Comparison of ENCODE assay signal across 16 cellular contexts in genomic region chr4:118773082-118773792, GRCh38.
DNase-seq lines count a peak whose midpoint lies in the region; ATAC-seq, FAIRE-seq and TF ChIP-seq lines count a peak whose summit lies in the region.
"Had no signal": no experiment of that assay in that cellular context is flagged by ENCODE, and none has a peak within 500 bp of the region (broad histone marks: within the 10 kb centered on the region; RNA-seq: fewer than 3 reads in every experiment).

No MANE protein-coding gene starts in this region.

- no peaks in the 10 kb centered on the region for H3K9me3 ChIP-seq in T-helper 17 cell (ENCODE audit: control insufficient read depth, low read length, poor library complexity, severe bottlenecking)
- H3K9me3 ChIP-seq in left lung: no peaks in the 10 kb centered on the region
- peaks cover 0 to 5% (median 0%) of the 10 kb centered on the region in 8 donors for H3K9me3 ChIP-seq in spleen

- BruUV-seq in Calu3 (replicated peaks; lab: Mats Ljungman, UMichigan): no TSS peak

- FAIRE-seq in GM12892 (lab: Jason Lieb, UNC): peak; percentile 17

- H3K4me1 Mint-ChIP-seq in T-helper 17 cell (peaks cover 6% of the 10 kb centered on the region), Calu3 (ENCODE audit: low read depth, unreplicated experiment) (peaks cover 13% of the 10 kb centered on the region)
- H3K4me1 Mint-ChIP-seq: IgD-negative memory B cell had no signal

- CTCF ChIA-PET in Calu3 (lab: Charles Lee): no interaction called here

- intact Hi-C loops in left lung (cut with DNase I) (loop anchor here in 1 of 2 donors (5.0 kb wide), 1 partner anchor 119 kb away; no protein-coding TSS in a partner anchor), spleen (cut with DNase I; ENCODE audit: low total_unique reads) (no loop called here), posterior cingulate gyrus (cut with DNase I) (loop anchor here (2.0 kb wide), 2 partner anchors 118 to 196 kb away; no protein-coding TSS in a partner anchor), Calu3 (cut with micrococcal nuclease; ENCODE audit: unreplicated experiment) (loop anchor here (1.0 kb wide), 1 partner anchor 92 kb away; no protein-coding TSS in a partner anchor)

- ATAC-seq in T-helper 17 cell (no peak), left lung (no peak), GM21381 (IDR thresholded peaks at IDR 0.05; ENCODE audit: unreplicated experiment) (no peak)
- ATAC-seq: activated naive CD4-positive, alpha-beta T cell treated with anti-CD3 and anti-CD28 coated beads, Interleukin-2, amount 50 U/mL, for 72 hours had no signal

- WGBS in spleen, 5 donors: 75 to 86% (median 78%) methylated on average over 2 of the region's 2 CpGs

- H3K36me3 Mint-ChIP-seq in T-helper 17 cell (ENCODE audit: low read depth) (no peaks in the 10 kb centered on the region), Calu3 (ENCODE audit: insufficient read depth, unreplicated experiment) (peaks cover 5% of the 10 kb centered on the region)
- H3K36me3 Mint-ChIP-seq: activated naive CD4-positive, alpha-beta T cell treated with anti-CD3 and anti-CD28 coated beads, Interleukin-2, amount 50 U/mL, for 72 hours had no signal

- H3K27me3 ChIP-seq in left lung (no peaks in the 10 kb centered on the region), spleen (replicated peaks in 1 of 7) (no peaks in the 10 kb centered on the region)

- H3K9me3 Mint-ChIP-seq in Calu3 (ENCODE audit: low read depth, unreplicated experiment): no peaks in the 10 kb centered on the region
- H3K9me3 Mint-ChIP-seq: activated naive CD4-positive, alpha-beta T cell treated with anti-CD3 and anti-CD28 coated beads, Interleukin-2, amount 50 U/mL, for 72 hours; activated T-cell treated with anti-CD3 and anti-CD28 coated beads, Interleukin-2, amount 50 U/mL, for 24 hours; IgD-negative memory B cell had no signal

- no peak for TF ChIP-seq CTCF in left lung (IDR thresholded peaks at IDR 0.05)
- no peak for TF ChIP-seq CTCF in spleen (IDR thresholded peaks at IDR 0.05 in 8 of 11, conservative IDR thresholded peaks at IDR 0.05 in 3 of 11)
- no peak for TF ChIP-seq CTCF in Calu3 (IDR thresholded peaks at IDR 0.05; ENCODE audit: unreplicated experiment)

- no peak for DNase-seq in GM12892 (ENCODE audit: insufficient read length)
- no peak for DNase-seq in T-helper 17 cell
- DNase-seq in left lung: no peak
- DNase-seq in spleen: no peak
- no peak for DNase-seq in activated T-cell treated with anti-CD3 and anti-CD28 coated beads, Interleukin-2, amount 50 U/mL, for 1 hour
- no peak for DNase-seq in posterior cingulate gyrus
- no peak for DNase-seq in Calu3
- DNase-seq: activated CD4-positive, alpha-beta T cell treated with anti-CD3 and anti-CD28 coated beads, Interleukin-2, amount 50 U/mL, for 4 hours; activated T-cell treated with anti-CD3 and anti-CD28 coated beads, Interleukin-2, amount 50 U/mL, for 24 hours; AML-193; effector memory CD4-positive, alpha-beta T cell; NCI-H2081; PC-9 had no signal

- H3K36me3 ChIP-seq in left lung (peaks cover 0 to 15% of the 10 kb centered on the region in 2 donors), spleen (peaks cover 0 to 31% (median under 1%) of the 10 kb centered on the region in 6 donors)

- H3K4me3 Mint-ChIP-seq in T-helper 17 cell (no peak overlapping the region), Calu3 (ENCODE audit: low read depth, unreplicated experiment) (no peak overlapping the region)
- H3K4me3 Mint-ChIP-seq: activated T-cell treated with anti-CD3 and anti-CD28 coated beads, Interleukin-2, amount 50 U/mL, for 24 hours; IgD-negative memory B cell had no signal

- TF ChIP-seq POLR2A in GM12892 (IDR thresholded peaks at IDR 0.05; ENCODE audit: low read depth, low read length) (no peak), spleen (IDR thresholded peaks at IDR 0.05) (no peak)

- peak overlapping the region; percentile 47 for H3K27ac Mint-ChIP-seq in T-helper 17 cell
- no peak overlapping the region for H3K27ac Mint-ChIP-seq in Calu3 (ENCODE audit: unreplicated experiment)
- H3K27ac Mint-ChIP-seq: activated naive CD4-positive, alpha-beta T cell treated with anti-CD3 and anti-CD28 coated beads, Interleukin-2, amount 50 U/mL, for 72 hours; activated T-cell treated with anti-CD3 and anti-CD28 coated beads, Interleukin-2, amount 50 U/mL, for 24 hours; IgD-negative memory B cell had no signal

- no peaks in the 10 kb centered on the region for H3K27me3 Mint-ChIP-seq in T-helper 17 cell
- H3K27me3 Mint-ChIP-seq in Calu3 (ENCODE audit: unreplicated experiment): no peaks in the 10 kb centered on the region
- H3K27me3 Mint-ChIP-seq: activated T-cell treated with anti-CD3 and anti-CD28 coated beads, Interleukin-2, amount 50 U/mL, for 24 hours; IgD-negative memory B cell had no signal

- H3K4me1 ChIP-seq in left lung: peaks cover 12 to 14% of the 10 kb centered on the region in 2 donors
- peaks cover 0 to 30% (median 18%) of the 10 kb centered on the region in 6 donors for H3K4me1 ChIP-seq in spleen

- H3K4me3 ChIP-seq in left lung: no peak overlapping the region
- H3K4me3 ChIP-seq in spleen: no peak overlapping the region
- H3K4me3 ChIP-seq: PC-9 had no signal

- H3K27ac ChIP-seq in left lung (peak overlapping the region; percentile 18 to 26), spleen (peak overlapping the region in 5 of 8 donors; percentile 3 to 40 (median 26))
- H3K27ac ChIP-seq: PC-9 had no signal
